In genomic region chr1:12496154-12496961, GRCh38 we compare ENCODE assay signal across 12 cellular contexts.
DNase-seq lines count a peak whose midpoint lies in the region; ATAC-seq and TF ChIP-seq lines count a peak whose summit lies in the region.
"Had no signal": no experiment of that assay in that cellular context is flagged by ENCODE, and none has a peak within 500 bp of the region (broad histone marks: within the 10 kb centered on the region; RNA-seq: fewer than 3 reads in every experiment).

No MANE protein-coding gene starts in this region.

- no peak overlapping the region for H3K4me3 Mint-ChIP-seq in activated CD8-positive, alpha-beta T cell treated with anti-CD3 and anti-CD28 coated beads, Interleukin-2, amount 10 ng/mL, durations not matched to agents 7 days and 5 days
- no peak overlapping the region for H3K4me3 Mint-ChIP-seq in activated CD8-positive, alpha-beta T cell treated with anti-CD3 and anti-CD28 coated beads for 36 hours
- peak overlapping the region in 8 of 10 donors; percentile 29 to 61 (median 56) for H3K4me3 Mint-ChIP-seq in naive thymus-derived CD4-positive, alpha-beta T cell

- no peaks in the 10 kb centered on the region for H3K27me3 ChIP-seq in naive thymus-derived CD4-positive, alpha-beta T cell (ENCODE audit: control insufficient read depth in 2 of 2, insufficient read depth in 2 of 2, low read length in 2 of 2)
- H3K27me3 ChIP-seq in upper lobe of left lung: no peaks in the 10 kb centered on the region
- no peaks in the 10 kb centered on the region for H3K27me3 ChIP-seq in GM23248 (replicated peaks; ENCODE audit: insufficient read depth)

- no peaks in the 10 kb centered on the region for H4K20me1 ChIP-seq in GM23248 (ENCODE audit: insufficient read depth)

- no peak for TF ChIP-seq CTCF in activated CD8-positive, alpha-beta T cell treated with anti-CD3 and anti-CD28 coated beads for 36 hours (IDR thresholded peaks at IDR 0.05)
- TF ChIP-seq CTCF in fibroblast of the aortic adventitia (IDR thresholded peaks at IDR 0.05; ENCODE audit: insufficient read depth, low read length): peak; percentile 1
- no peak for TF ChIP-seq CTCF in upper lobe of left lung (IDR thresholded peaks at IDR 0.05)
- no peak for TF ChIP-seq CTCF in RWPE1 (conservative IDR thresholded peaks at IDR 0.05; ENCODE audit: low read depth)

- POLR2A ChIA-PET in activated CD8-positive, alpha-beta T cell treated with anti-CD3 and anti-CD28 coated beads, Interleukin-2, amount 10 ng/mL, durations not matched to agents 7 days and 5 days (lab: Charles Lee): no interaction called here
- POLR2A ChIA-PET in activated CD8-positive, alpha-beta T cell treated with anti-CD3 and anti-CD28 coated beads for 36 hours (lab: Charles Lee): no interaction called here
- POLR2A ChIA-PET in naive thymus-derived CD4-positive, alpha-beta T cell (lab: Charles Lee): interaction anchor here (0.7 to 1.8 kb wide), 4 partner anchors 9 to 17 kb away, joined by 3 to 4 read pairs (median 4); no protein-coding TSS in a partner anchor
- POLR2A ChIA-PET in RWPE1 (lab: Yijun Ruan, JAX; ENCODE audit: low non-redundant PET): no interaction called here

- no peak for ATAC-seq in activated CD8-positive, alpha-beta T cell treated with anti-CD3 and anti-CD28 coated beads, Interleukin-2, amount 10 ng/mL, durations not matched to agents 7 days and 5 days
- no peak for ATAC-seq in activated CD8-positive, alpha-beta T cell treated with anti-CD3 and anti-CD28 coated beads for 36 hours
- peak; percentile 34 for ATAC-seq in naive thymus-derived CD4-positive, alpha-beta T cell
- ATAC-seq in upper lobe of left lung (ENCODE audit: low FRiP score in 2 of 2): peak; percentile 50 to 72

- peaks cover 12% of the 10 kb centered on the region; the same call in 1 of the 2 replicates for H3F3A ChIP-seq in GM23248 (ENCODE audit: insufficient read depth)

- no peaks in the 10 kb centered on the region for H3K9me3 Mint-ChIP-seq in activated CD8-positive, alpha-beta T cell treated with anti-CD3 and anti-CD28 coated beads, Interleukin-2, amount 10 ng/mL, durations not matched to agents 7 days and 5 days (ENCODE audit: insufficient read depth)
- no peaks in the 10 kb centered on the region for H3K9me3 Mint-ChIP-seq in activated CD8-positive, alpha-beta T cell treated with anti-CD3 and anti-CD28 coated beads for 36 hours
- no peaks in the 10 kb centered on the region for H3K9me3 Mint-ChIP-seq in naive thymus-derived CD4-positive, alpha-beta T cell

- H3K4me2 ChIP-seq in GM23248 (ENCODE audit: unreplicated experiment): no peak overlapping the region

- DNase-seq in activated CD8-positive, alpha-beta T cell treated with anti-CD3 and anti-CD28 coated beads, Interleukin-2, amount 10 ng/mL, durations not matched to agents 7 days and 5 days: no peak
- DNase-seq in activated CD8-positive, alpha-beta T cell treated with anti-CD3 and anti-CD28 coated beads for 36 hours: no peak
- DNase-seq in fibroblast of the aortic adventitia (ENCODE audit: low read depth): peak; percentile 66
- DNase-seq in naive thymus-derived CD4-positive, alpha-beta T cell: peak in 1 of 9 donors; percentile 26
- no peak for DNase-seq in upper lobe of left lung
- no peak for DNase-seq in GM23248
- DNase-seq in LoVo (ENCODE audit: low spot score): no peak
- DNase-seq in RWPE1 (ENCODE audit: low spot score): no peak
- DNase-seq: anterior cingulate cortex; NCI-H510A treated with DMSO at 0.1 percent for 48 hours; stimulated activated CD8-positive, alpha-beta memory T cell treated with anti-CD3 and anti-CD28 coated beads, Interleukin-4, amount 100 ng/mL, for 48 hours had no signal

- in situ Hi-C loops in GM23248 (cut with MboI): no loop called here

- H3K4me1 Mint-ChIP-seq in activated CD8-positive, alpha-beta T cell treated with anti-CD3 and anti-CD28 coated beads, Interleukin-2, amount 10 ng/mL, durations not matched to agents 7 days and 5 days (ENCODE audit: low read depth): peaks cover 11% of the 10 kb centered on the region
- H3K4me1 Mint-ChIP-seq in activated CD8-positive, alpha-beta T cell treated with anti-CD3 and anti-CD28 coated beads for 36 hours (ENCODE audit: low read depth): peaks cover 23% of the 10 kb centered on the region
- peaks cover 2 to 37% (median 30%) of the 10 kb centered on the region in 7 donors for H3K4me1 Mint-ChIP-seq in naive thymus-derived CD4-positive, alpha-beta T cell

- CTCF ChIA-PET in activated CD8-positive, alpha-beta T cell treated with anti-CD3 and anti-CD28 coated beads, Interleukin-2, amount 10 ng/mL, durations not matched to agents 7 days and 5 days (lab: Charles Lee): no interaction called here
- CTCF ChIA-PET in activated CD8-positive, alpha-beta T cell treated with anti-CD3 and anti-CD28 coated beads for 36 hours (lab: Charles Lee): no interaction called here
- CTCF ChIA-PET in naive thymus-derived CD4-positive, alpha-beta T cell (lab: Charles Lee): no interaction called here
- CTCF ChIA-PET in RWPE1 (lab: Yijun Ruan, JAX): interaction anchor here (0.5 kb wide), 1 partner anchor 28 kb away, joined by 3 read pairs; no protein-coding TSS in a partner anchor

- TF ChIP-seq POLR2A in upper lobe of left lung (IDR thresholded peaks at IDR 0.05): no peak

- H2AFZ ChIP-seq in GM23248: no peak overlapping the region

- H3K27ac Mint-ChIP-seq in activated CD8-positive, alpha-beta T cell treated with anti-CD3 and anti-CD28 coated beads, Interleukin-2, amount 10 ng/mL, durations not matched to agents 7 days and 5 days: peak overlapping the region; percentile 18
- H3K27ac Mint-ChIP-seq in activated CD8-positive, alpha-beta T cell treated with anti-CD3 and anti-CD28 coated beads for 36 hours: no peak overlapping the region
- peak overlapping the region in 8 of 9 donors; percentile 60 to 90 (median 72) for H3K27ac Mint-ChIP-seq in naive thymus-derived CD4-positive, alpha-beta T cell

- no peaks in the 10 kb centered on the region for H3K79me2 ChIP-seq in GM23248 (ENCODE audit: insufficient read depth)

- H3K9me2 ChIP-seq in GM23248 (ENCODE audit: insufficient read depth): no peaks in the 10 kb centered on the region

- TF ChIP-seq EP300 in upper lobe of left lung (IDR thresholded peaks at IDR 0.05): peak in 1 of 4 donors; percentile 54

- peaks cover 0 to 7% of the 10 kb centered on the region in 2 donors for H3K4me1 ChIP-seq in naive thymus-derived CD4-positive, alpha-beta T cell (ENCODE audit: control insufficient read depth in 2 of 2, insufficient read depth in 2 of 2, low read length in 2 of 2)
- peaks cover 10 to 18% (median 17%) of the 10 kb centered on the region in 4 donors for H3K4me1 ChIP-seq in upper lobe of left lung
- peaks cover 18% of the 10 kb centered on the region for H3K4me1 ChIP-seq in GM23248 (ENCODE audit: insufficient read depth)

- intact Hi-C loops in activated CD8-positive, alpha-beta T cell treated with anti-CD3 and anti-CD28 coated beads for 36 hours (cut with micrococcal nuclease): no loop called here
- intact Hi-C loops in naive thymus-derived CD4-positive, alpha-beta T cell (cut with micrococcal nuclease): no loop called here

- 53 to 61% methylated on average over 9 of the region's 9 CpGs for WGBS in upper lobe of left lung, 2 donors
- WGBS in GM23248 (ENCODE audit: low coverage in 1 of 2, low lambda C conversion rate in 2 of 2, missing lambda C conversion rate in 2 of 2), 2 experiments: 97% methylated on average over 9 of the region's 9 CpGs

- H3K36me3 Mint-ChIP-seq in activated CD8-positive, alpha-beta T cell treated with anti-CD3 and anti-CD28 coated beads, Interleukin-2, amount 10 ng/mL, durations not matched to agents 7 days and 5 days (ENCODE audit: low read depth): peaks cover 50% of the 10 kb centered on the region
- H3K36me3 Mint-ChIP-seq in activated CD8-positive, alpha-beta T cell treated with anti-CD3 and anti-CD28 coated beads for 36 hours (ENCODE audit: low read depth): peaks cover 54% of the 10 kb centered on the region
- peaks cover 16 to 56% (median 35%) of the 10 kb centered on the region in 5 donors for H3K36me3 Mint-ChIP-seq in naive thymus-derived CD4-positive, alpha-beta T cell

- H3K9me3 ChIP-seq in naive thymus-derived CD4-positive, alpha-beta T cell (ENCODE audit: control insufficient read depth in 2 of 3, low read length in 3 of 3): no peaks in the 10 kb centered on the region
- no peaks in the 10 kb centered on the region for H3K9me3 ChIP-seq in upper lobe of left lung
- no peaks in the 10 kb centered on the region for H3K9me3 ChIP-seq in GM23248 (ENCODE audit: low read depth)

- peak overlapping the region; percentile 11 for H3K27ac ChIP-seq in naive thymus-derived CD4-positive, alpha-beta T cell (ENCODE audit: low read depth, low read length)
- H3K27ac ChIP-seq in upper lobe of left lung (peak overlapping the region; percentile 13 to 71 (median 56)), GM23248 (no peak overlapping the region), RWPE1 (no peak overlapping the region)
- H3K27ac ChIP-seq: 22Rv1 had no signal

- H3K27me3 Mint-ChIP-seq in activated CD8-positive, alpha-beta T cell treated with anti-CD3 and anti-CD28 coated beads, Interleukin-2, amount 10 ng/mL, durations not matched to agents 7 days and 5 days (ENCODE audit: low read depth): no peaks in the 10 kb centered on the region
- H3K27me3 Mint-ChIP-seq in activated CD8-positive, alpha-beta T cell treated with anti-CD3 and anti-CD28 coated beads for 36 hours: no peaks in the 10 kb centered on the region
- H3K27me3 Mint-ChIP-seq in naive thymus-derived CD4-positive, alpha-beta T cell: no peaks in the 10 kb centered on the region

- H3K36me3 ChIP-seq in naive thymus-derived CD4-positive, alpha-beta T cell (ENCODE audit: control insufficient read depth in 2 of 3, insufficient read depth in 3 of 3, low read length in 3 of 3): peaks cover 6 to 34% (median 8%) of the 10 kb centered on the region in 3 experiments
- H3K36me3 ChIP-seq in upper lobe of left lung (peaks cover 7 to 29% (median 12%) of the 10 kb centered on the region in 4 donors), GM23248 (ENCODE audit: low read depth) (0 out of 2 replicates have a peak, but pooled peaks cover 7% of the 10 kb centered on the region)

- H3K9ac ChIP-seq in GM23248: no peak overlapping the region

- no peak overlapping the region for H3K4me3 ChIP-seq in fibroblast of the aortic adventitia (ENCODE audit: low read depth, low read length)
- no peak overlapping the region for H3K4me3 ChIP-seq in naive thymus-derived CD4-positive, alpha-beta T cell (ENCODE audit: low read length)
- no peak overlapping the region for H3K4me3 ChIP-seq in upper lobe of left lung
- H3K4me3 ChIP-seq in GM23248: no peak overlapping the region

Comparison
In these comparisons a context has a peak if more than half of its experiments do, and no peak if none do; other contexts are left out.
1. ATAC-seq: peak in naive thymus-derived CD4-positive, alpha-beta T cell (single experiment) and upper lobe of left lung (2 of 2); none in activated CD8-positive, alpha-beta T cell treated with anti-CD3 and anti-CD28 coated beads, Interleukin-2, amount 10 ng/mL, durations not matched to agents 7 days and 5 days (single experiment) and activated CD8-positive, alpha-beta T cell treated with anti-CD3 and anti-CD28 coated beads for 36 hours (single experiment).
2. H3K4me3 Mint-ChIP-seq: peak in naive thymus-derived CD4-positive, alpha-beta T cell (8 of 10); none in activated CD8-positive, alpha-beta T cell treated with anti-CD3 and anti-CD28 coated beads, Interleukin-2, amount 10 ng/mL, durations not matched to agents 7 days and 5 days (single experiment) and activated CD8-positive, alpha-beta T cell treated with anti-CD3 and anti-CD28 coated beads for 36 hours (single experiment).
3. H3K27ac ChIP-seq: peak in naive thymus-derived CD4-positive, alpha-beta T cell (single experiment) and upper lobe of left lung (4 of 4); none in GM23248 (single experiment) and RWPE1 (single experiment).